In the genomic region with DNA sequence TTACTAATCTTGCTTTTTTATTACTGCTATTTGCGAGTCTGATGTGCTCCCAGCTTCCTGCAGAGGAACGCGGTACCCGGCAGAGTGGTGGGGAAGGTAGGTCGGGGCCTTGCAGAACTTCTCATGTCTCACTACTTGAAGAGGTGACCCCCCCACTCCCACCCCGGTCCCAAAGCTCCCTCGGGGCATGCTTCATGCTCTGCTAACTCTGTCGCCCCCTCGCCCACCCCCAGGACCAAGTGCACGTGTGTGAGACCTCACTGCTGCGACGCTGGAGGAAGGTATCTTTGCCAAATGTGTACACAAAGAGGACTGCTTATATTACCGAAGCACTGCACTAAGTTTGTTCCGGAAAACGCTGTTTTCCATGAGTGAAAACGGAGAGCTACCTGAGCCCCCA, we compare ENCODE assay signal across 24 cellular contexts.
"Had no signal": no experiment of that assay in that cellular context is flagged by ENCODE, and none has a peak within 500 bp of the region (broad histone marks: within the 10 kb centered on the region; RNA-seq: fewer than 3 reads in every experiment).

No MANE protein-coding gene starts in this region.

- H3K9ac ChIP-seq: neural progenitor cell, parathyroid adenoma had no signal

- DNase-seq: left cardiac atrium; left lung; naive thymus-derived CD4-positive, alpha-beta T cell; psoas muscle; stimulated activated CD4-positive, alpha-beta T cell treated with anti-CD3 and anti-CD28 coated beads, Interleukin-1b, Interleukin-23, amount 100 ng/mL, for 48 hours; stimulated activated CD4-positive, alpha-beta T cell treated with anti-CD3 and anti-CD28 coated beads, Interleukin-2, amount 100 ng/mL, for 48 hours; stimulated activated CD4-positive, alpha-beta T cell treated with anti-CD3 and anti-CD28 coated beads, Interleukin-4, amount 100 ng/mL, for 4 hours; stimulated activated CD8-positive, alpha-beta memory T cell treated with anti-CD3 and anti-CD28 coated beads, Interleukin-4, amount 100 ng/mL, for 48 hours; stimulated activated naive CD4-positive, alpha-beta T cell treated with Interleukin-2 at 50 U/mL for 16 hours; transverse colon; upper lobe of left lung had no signal

- H3K4me3 Mint-ChIP-seq: naive thymus-derived CD4-positive, alpha-beta T cell; natural killer cell treated with Interleukin-12 subunit alpha and Interleukin-12 subunit beta and Interleukin-15 and Interleukin-18, amount 100 ng/mL, for 72 hours; neural progenitor cell; stimulated activated memory B cell treated with anti-CD40 and anti-IgM and Interleukin-4, amounts not matched to agents 10 μg/mL and 1 μg/mL and 100 μg/mL, for 72 hours had no signal

- H3K9me3 Mint-ChIP-seq: natural killer cell treated with Interleukin-12 subunit alpha and Interleukin-12 subunit beta and Interleukin-15 and Interleukin-18, amount 100 ng/mL, for 72 hours; stimulated activated memory B cell treated with anti-CD40 and anti-IgM and Interleukin-4, amounts not matched to agents 10 μg/mL and 1 μg/mL and 100 μg/mL, for 72 hours had no signal

- H3K27me3 ChIP-seq: left lung, neural progenitor cell, neutrophil, right lobe of liver, testis, thyroid gland, transverse colon, upper lobe of left lung, vagina had no signal

- H3K4me3 ChIP-seq: left lung, lung, mucosa of descending colon, neural progenitor cell, psoas muscle, right lobe of liver, smooth muscle cell, stomach, testis, thyroid gland, transverse colon, upper lobe of left lung, vagina had no signal

- H3K27ac ChIP-seq: left lung, neural progenitor cell, neutrophil, parathyroid adenoma, psoas muscle, right lobe of liver, stomach, testis, thyroid gland, transverse colon, upper lobe of left lung, vagina had no signal

- H3K36me3 ChIP-seq: left lung, neural progenitor cell, neutrophil, right lobe of liver, stomach, thyroid gland, transverse colon, upper lobe of left lung, vagina had no signal

- H3K4me1 ChIP-seq: left lung, neural progenitor cell, parathyroid adenoma, psoas muscle, right lobe of liver, stomach, testis, thyroid gland, transverse colon, upper lobe of left lung, vagina had no signal

- H3K36me3 Mint-ChIP-seq: naive thymus-derived CD4-positive, alpha-beta T cell; natural killer cell treated with Interleukin-12 subunit alpha and Interleukin-12 subunit beta and Interleukin-15 and Interleukin-18, amount 100 ng/mL, for 72 hours; neural progenitor cell; stimulated activated memory B cell treated with anti-CD40 and anti-IgM and Interleukin-4, amounts not matched to agents 10 μg/mL and 1 μg/mL and 100 μg/mL, for 72 hours had no signal

- ATAC-seq: mucosa of descending colon; naive thymus-derived CD4-positive, alpha-beta T cell; natural killer cell treated with Interleukin-12 subunit alpha and Interleukin-12 subunit beta and Interleukin-15 and Interleukin-18, amount 100 ng/mL, for 72 hours; stimulated activated memory B cell treated with anti-CD40 and anti-IgM and Interleukin-4, amounts not matched to agents 10 μg/mL and 1 μg/mL and 100 μg/mL, for 72 hours had no signal

- H3K4me2 ChIP-seq: neural progenitor cell, smooth muscle cell had no signal

- H3K27ac Mint-ChIP-seq: naive thymus-derived CD4-positive, alpha-beta T cell; natural killer cell treated with Interleukin-12 subunit alpha and Interleukin-12 subunit beta and Interleukin-15 and Interleukin-18, amount 100 ng/mL, for 72 hours; neural progenitor cell; stimulated activated memory B cell treated with anti-CD40 and anti-IgM and Interleukin-4, amounts not matched to agents 10 μg/mL and 1 μg/mL and 100 μg/mL, for 72 hours had no signal

- H2AFZ ChIP-seq: neural progenitor cell, parathyroid adenoma had no signal

- H3K79me2 ChIP-seq: parathyroid adenoma had no signal

- H3K9me3 ChIP-seq: left lung, mucosa of descending colon, neutrophil, psoas muscle, right lobe of liver, stomach, testis, thyroid gland, transverse colon, upper lobe of left lung, vagina had no signal
